In the genomic region with DNA sequence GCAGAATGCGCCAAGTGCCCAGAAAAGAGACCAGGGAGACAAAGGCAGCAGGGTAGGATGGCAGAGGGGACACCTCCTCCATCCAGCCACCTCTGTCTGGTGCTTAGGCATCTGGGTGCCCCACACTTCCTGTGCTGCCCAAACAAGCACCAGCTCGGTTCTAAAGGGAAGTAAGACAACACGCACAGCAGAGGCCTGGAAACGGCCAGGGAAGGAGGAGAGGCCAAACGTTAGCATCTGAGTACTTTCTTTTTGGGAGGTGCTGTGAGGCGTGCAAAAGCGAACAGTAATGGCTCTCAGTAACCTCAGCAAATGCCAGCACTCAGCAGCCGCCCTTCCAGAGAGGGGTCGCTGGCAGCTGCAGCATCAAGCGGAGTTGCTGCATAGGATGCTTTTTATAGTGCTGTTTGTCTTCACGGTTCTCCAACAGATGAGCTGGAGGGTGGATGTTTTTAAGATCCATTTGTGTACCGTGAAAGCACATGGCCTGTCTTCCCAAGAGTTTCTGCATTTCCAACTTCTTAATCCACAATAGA, we compare ENCODE assay signal across 9 cellular contexts.
A peak's percentile ranks its signal among the peaks of the same experiment; 100 is the strongest.
DNase-seq lines count a peak whose midpoint lies in the region; ATAC-seq, FAIRE-seq and TF ChIP-seq lines count a peak whose summit lies in the region.
"Had no signal": no experiment of that assay in that cellular context is flagged by ENCODE, and none has a peak within 500 bp of the region (broad histone marks: within the 10 kb centered on the region; RNA-seq: fewer than 3 reads in every experiment).

No MANE protein-coding gene starts in this region.

- ATAC-seq in GM21786 (IDR thresholded peaks at IDR 0.05; ENCODE audit: unreplicated experiment) (peak; percentile 60), activated B cell treated with CpG ODN at 0.5 μM for 24 hours (ENCODE audit: low read depth) (peak; percentile 27), mucosa of descending colon (peak; percentile 58), HG02870 (IDR thresholded peaks at IDR 0.05; ENCODE audit: unreplicated experiment) (no peak)

- peaks cover 39% of the 10 kb centered on the region for H3K4me1 Mint-ChIP-seq in activated B cell treated with CpG ODN at 0.5 μM for 24 hours

- no peak overlapping the region for H3K27ac Mint-ChIP-seq in activated B cell treated with CpG ODN at 0.5 μM for 24 hours

- intact Hi-C loops in activated B cell treated with CpG ODN at 0.5 μM for 24 hours (cut with micrococcal nuclease): no loop called here
- intact Hi-C loops in mucosa of descending colon (cut with DNase I, micrococcal nuclease): no loop called here

- no peak for TF ChIP-seq CTCF in activated B cell treated with CpG ODN at 0.5 μM for 24 hours (IDR thresholded peaks at IDR 0.05)
- TF ChIP-seq CTCF in mucosa of descending colon (IDR thresholded peaks at IDR 0.05): no peak

- peaks cover 15% of the 10 kb centered on the region for H3K4me1 ChIP-seq in mucosa of descending colon (ENCODE audit: low read depth)

- no peaks in the 10 kb centered on the region for H3K9me3 Mint-ChIP-seq in activated B cell treated with CpG ODN at 0.5 μM for 24 hours

- no peak for FAIRE-seq in frontal cortex (lab: Jason Lieb, UNC)
- FAIRE-seq: endometrium had no signal

- H3K4me3 ChIP-seq in mucosa of descending colon: no peak overlapping the region

- CTCF ChIA-PET in activated B cell treated with CpG ODN at 0.5 μM for 24 hours (lab: Charles Lee): interaction anchor here (0.9 kb wide), 1 partner anchor 563 kb away, joined by 3 read pairs; no protein-coding TSS in a partner anchor

- no peaks in the 10 kb centered on the region for H3K36me3 ChIP-seq in mucosa of descending colon (ENCODE audit: low read depth)

- H3K27me3 Mint-ChIP-seq in activated B cell treated with CpG ODN at 0.5 μM for 24 hours: peaks cover 9% of the 10 kb centered on the region

- POLR2A ChIA-PET in activated B cell treated with CpG ODN at 0.5 μM for 24 hours (lab: Charles Lee): interaction anchor here (0.6 to 1.2 kb wide), 2 partner anchors 17 to 110 kb away, joined by 3 to 9 read pairs; no protein-coding TSS in a partner anchor

- DNase-seq in Ammon's horn (ENCODE audit: low spot score): peak; percentile 71
- DNase-seq in activated B cell treated with CpG ODN at 0.5 μM for 24 hours: no peak
- no peak for DNase-seq in mucosa of descending colon
- no peak for DNase-seq in stimulated activated CD4-positive, alpha-beta T cell treated with anti-CD3 and anti-CD28 coated beads, Interleukin-2, amount 100 ng/mL, for 24 hours
- no peak for DNase-seq in cortex of kidney (lab: John Stamatoyannopoulos, UW)
- no peak for DNase-seq in frontal cortex (ENCODE audit: low spot score in 2 of 2)

- peak overlapping the region; percentile 63 for H3K4me3 Mint-ChIP-seq in activated B cell treated with CpG ODN at 0.5 μM for 24 hours

- no peaks in the 10 kb centered on the region for H3K36me3 Mint-ChIP-seq in activated B cell treated with CpG ODN at 0.5 μM for 24 hours (ENCODE audit: low read depth)

- no peaks in the 10 kb centered on the region for H3K9me3 ChIP-seq in mucosa of descending colon
